7 cellular contexts compared by ENCODE assay signal in the genomic region with DNA sequence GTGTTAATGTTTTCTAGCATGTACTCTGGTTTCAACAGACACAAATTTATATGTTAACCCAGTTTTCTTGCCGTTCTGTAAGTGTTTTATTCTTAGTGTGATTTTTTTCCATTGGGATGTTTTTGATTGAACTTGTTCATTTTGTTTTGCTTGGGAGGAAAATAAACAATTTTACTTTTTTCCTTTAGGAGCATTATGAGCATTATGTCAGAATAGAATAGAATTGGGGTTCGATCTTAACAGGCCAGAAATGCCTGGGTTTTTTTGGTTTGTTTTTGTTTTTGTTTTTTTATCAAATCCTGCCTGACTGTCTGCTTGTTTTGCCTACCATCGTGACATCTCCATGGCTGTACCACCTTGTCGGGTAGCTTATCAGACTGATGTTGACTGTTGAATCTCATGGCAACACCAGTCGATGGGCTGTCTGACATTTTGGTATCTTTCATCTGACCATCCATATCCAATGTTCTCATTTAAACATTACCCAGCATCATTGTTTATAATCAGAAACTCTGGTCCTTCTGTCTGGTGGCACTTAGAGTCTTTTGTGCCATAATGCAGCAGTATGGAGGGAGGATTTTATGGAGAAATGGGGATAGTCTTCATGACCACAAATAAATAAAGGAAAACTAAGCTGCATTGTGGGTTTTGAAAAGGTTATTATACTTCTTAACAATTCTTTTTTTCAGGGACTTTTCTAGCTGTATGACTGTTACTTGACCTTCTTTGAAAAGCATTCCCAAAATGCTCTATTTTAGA. TPM values are rescaled to one million over a fixed set of nuclear protein-coding genes. Genes with fewer than 3 reads are reported as not detected.
DNase-seq lines count a peak whose midpoint lies in the region; ATAC-seq and TF ChIP-seq lines count a peak whose summit lies in the region.

No MANE protein-coding gene starts in this region.

- no peak for ATAC-seq in psoas muscle

- peak in 1 of 2 experiments; percentile 73 for DNase-seq in SJSA1 (ENCODE audit: low read depth in 1 of 2, low spot score in 2 of 2)
- DNase-seq in erythroblast (lab: John Stamatoyannopoulos, UW) = peak; percentile 43 to 69
- DNase-seq in psoas muscle = no peak
- DNase-seq in NCI-H1436 (lab: John Stamatoyannopoulos, UW) = no peak
- DNase-seq in NCI-H187 (lab: John Stamatoyannopoulos, UW) = no peak
- DNase-seq in LoVo (ENCODE audit: low spot score) = no peak

- H3K9me3 ChIP-seq in SJSA1 (replicated peaks) = peaks cover 10% of the 10 kb centered on the region; the same call in 1 of the 2 replicates
- no peaks in the 10 kb centered on the region for H3K9me3 ChIP-seq in psoas muscle

- H3K4me1 ChIP-seq in SJSA1 (replicated peaks) (peaks cover 57% of the 10 kb centered on the region), psoas muscle (peaks cover 27% of the 10 kb centered on the region)

- H3K36me3 ChIP-seq in SJSA1 = peaks cover 58% of the 10 kb centered on the region
- H3K36me3 ChIP-seq in psoas muscle (ENCODE audit: insufficient read depth in 1 of 2, low read depth in 1 of 2) = peaks cover 7 to 26% of the 10 kb centered on the region in 2 donors

- TF ChIP-seq POLR2A in GM19193 (IDR thresholded peaks at IDR 0.05; ENCODE audit: extremely low read depth, insufficient read depth, insufficient read length) (peak; percentile 31), erythroblast (IDR thresholded peaks at IDR 0.05; ENCODE audit: low read length) (peak; percentile 56)

- H3K4me3 ChIP-seq in SJSA1 (peak overlapping the region; percentile 59), psoas muscle (peak overlapping the region; percentile 68)

- H3K27ac ChIP-seq in SJSA1 (peak overlapping the region; percentile 92), psoas muscle (peak overlapping the region; percentile 92)

- no peak for TF ChIP-seq CTCF in psoas muscle (IDR thresholded peaks at IDR 0.05)

- H3K27me3 ChIP-seq in SJSA1 (replicated peaks) (peaks cover 18% of the 10 kb centered on the region), psoas muscle (ENCODE audit: insufficient read depth in 3 of 3, low read length in 2 of 3) (no peaks in the 10 kb centered on the region)

- WGBS in psoas muscle, 3 donors = 64 to 67% (median 65%) methylated on average over 5 of the region's 5 CpGs

- intact Hi-C loops in psoas muscle (cut with DNase I) = no loop called here

RNA-seq across cellular contexts. Expression of gene TUBD1, which starts 51.7 kb away (rescaled TPM):
- total RNA-seq in SJSA1 (2014; rRNA removed; shearing (Covaris generic)) = 7.4 and 12.7 TPM in 2 replicates
- 1 to 10 TPM; 4.9 to 8.8 (median 6.9) TPM for total RNA-seq in psoas muscle
- polyA plus RNA-seq in psoas muscle = 1 to 10 TPM; 4.7 to 8.0 (median 5.1) TPM

RNA-seq across cellular contexts. Expression of gene RPS6KB1, which starts 51.8 kb away (rescaled TPM):
- total RNA-seq in SJSA1 (2014; rRNA removed; shearing (Covaris generic)) = 26.9 and 32.3 TPM in 2 replicates
- 10 to 100 TPM; 26.6 to 56.0 (median 45.2) TPM for total RNA-seq in psoas muscle
- polyA plus RNA-seq in psoas muscle = 10 to 100 TPM; 10.6 to 35.8 (median 12.0) TPM

Comparison
In these comparisons a context has a peak if more than half of its experiments do, and no peak if none do; other contexts are left out.
1. DNase-seq: peak in erythroblast (2 of 2); none in psoas muscle (0 of 2), NCI-H1436 (single experiment), NCI-H187 (0 of 2) and LoVo (single experiment).